ENCODE assay signal across 27 cellular contexts in genomic region chr12:3905664-3906063, GRCh38. TPM values are rescaled to one million over a fixed set of nuclear protein-coding genes. Genes with fewer than 3 reads are reported as not detected.
DNase-seq lines count a peak whose midpoint lies in the region; TF ChIP-seq lines count a peak whose summit lies in the region.
"Had no signal": no experiment of that assay in that cellular context is flagged by ENCODE, and none has a peak within 500 bp of the region (broad histone marks: within the 10 kb centered on the region; RNA-seq: fewer than 3 reads in every experiment).

No MANE protein-coding gene starts in this region.

- H3K9ac ChIP-seq in trophoblast cell (ENCODE audit: low read length), result no peak overlapping the region
- H3K9ac ChIP-seq: BLaER1 treated with 17β-estradiol and CSF1 and Interleukin-3, amounts not matched to agents 10 nM and 100 nM had no signal

- H4K91ac ChIP-seq in trophoblast cell (ENCODE audit: low read depth, low read length), result no peak overlapping the region

- peaks cover 34% of the 10 kb centered on the region for H3K4me1 Mint-ChIP-seq in T-helper 1 cell treated with Interleukin-12 subunit alpha and Interleukin-12 subunit beta and Interleukin-4 antibody, amounts not matched to agents 30 μg/mL and 1 μg/mL, for 36 hours (ENCODE audit: low read depth)
- peaks cover 61% of the 10 kb centered on the region for H3K4me1 Mint-ChIP-seq in activated naive CD4-positive, alpha-beta T cell treated with anti-CD3 and anti-CD28 coated beads, Interleukin-2, amount 50 U/mL, for 24 hours
- H3K4me1 Mint-ChIP-seq in activated naive CD8-positive, alpha-beta T cell (ENCODE audit: low read depth), result peaks cover 44% of the 10 kb centered on the region

- TF ChIP-seq CTCF in sigmoid colon (IDR thresholded peaks at IDR 0.05), result no peak

- no peak overlapping the region for H3K23ac ChIP-seq in trophoblast cell (ENCODE audit: low read length)

- no peaks in the 10 kb centered on the region for H3K4me1 ChIP-seq in trophoblast cell (ENCODE audit: control insufficient read depth in 1 of 2, insufficient read depth in 2 of 2, low read length in 2 of 2)
- H3K4me1 ChIP-seq in sigmoid colon, result no peaks in the 10 kb centered on the region
- H3K4me1 ChIP-seq: Peyer's patch had no signal

- peaks cover 2% of the 10 kb centered on the region for H3K79me1 ChIP-seq in trophoblast cell (ENCODE audit: low read length)

- H2BK12ac ChIP-seq in trophoblast cell (ENCODE audit: low read length), result no peak overlapping the region

- no peak overlapping the region for H3K18ac ChIP-seq in trophoblast cell (ENCODE audit: low read length)

- H3K4me3 Mint-ChIP-seq in T-helper 1 cell treated with Interleukin-12 subunit alpha and Interleukin-12 subunit beta and Interleukin-4 antibody, amounts not matched to agents 30 μg/mL and 1 μg/mL, for 36 hours, result peak overlapping the region; percentile 78
- peak overlapping the region; percentile 83 for H3K4me3 Mint-ChIP-seq in activated naive CD4-positive, alpha-beta T cell treated with anti-CD3 and anti-CD28 coated beads, Interleukin-2, amount 50 U/mL, for 24 hours
- peak overlapping the region; percentile 88 for H3K4me3 Mint-ChIP-seq in activated naive CD8-positive, alpha-beta T cell
- H3K4me3 Mint-ChIP-seq: nephron; stimulated activated naive B cell treated with anti-CD40 and anti-IgM and Interleukin-4, amounts not matched to agents 10 μg/mL and 1 μg/mL and 100 μg/mL, for 72 hours had no signal

- H3K14ac ChIP-seq in trophoblast cell (ENCODE audit: low read length), result no peak overlapping the region

- no peak for DNase-seq in T-helper 1 cell
- no peak for DNase-seq in activated naive CD4-positive, alpha-beta T cell (lab: John Stamatoyannopoulos, UW)
- DNase-seq in trophoblast cell, result no peak
- no peak for DNase-seq in sigmoid colon
- DNase-seq in NOMO-1 treated with DMSO at 0.1 percent for 48 hours (lab: John Stamatoyannopoulos, UW; ENCODE audit: unreplicated experiment), result no peak
- DNase-seq: activated CD4-positive, alpha-beta T cell treated with anti-CD3 and anti-CD28 coated beads, Interleukin-2, amount 50 U/mL, for 4 hours; caudate nucleus; erythroblast; hypothalamus; Kasumi-1; left cardiac atrium; mucosa of descending colon; NCI-H1436 treated with DMSO at 0.1 percent for 48 hours; NCI-H2107; NCI-H345; NCI-H748 treated with DMSO at 0.1 percent for 48 hours; Peyer's patch; SHP77; stimulated activated naive B cell treated with anti-CD40 and anti-IgM and Interleukin-4, amounts not matched to agents 10 μg/mL and 1 μg/mL and 100 μg/mL, for 72 hours; T1000 had no signal

- no peak overlapping the region for H4K12ac ChIP-seq in trophoblast cell (ENCODE audit: low read depth, low read length)

- no peaks in the 10 kb centered on the region for H3K79me2 ChIP-seq in trophoblast cell (ENCODE audit: control insufficient read depth, insufficient read depth, low read length, poor library complexity)

- intact Hi-C loops in sigmoid colon (cut with DNase I), result no loop called here

- H2AFZ ChIP-seq in trophoblast cell (ENCODE audit: insufficient read depth, low read length, poor library complexity), result no peak overlapping the region

- H2AK5ac ChIP-seq in trophoblast cell (ENCODE audit: low read length), result no peak overlapping the region

- no peaks in the 10 kb centered on the region for H3K9me3 Mint-ChIP-seq in T-helper 1 cell treated with Interleukin-12 subunit alpha and Interleukin-12 subunit beta and Interleukin-4 antibody, amounts not matched to agents 30 μg/mL and 1 μg/mL, for 36 hours
- H3K9me3 Mint-ChIP-seq in activated naive CD4-positive, alpha-beta T cell treated with anti-CD3 and anti-CD28 coated beads, Interleukin-2, amount 50 U/mL, for 24 hours, result no peaks in the 10 kb centered on the region
- H3K9me3 Mint-ChIP-seq in activated naive CD8-positive, alpha-beta T cell (ENCODE audit: low read depth), result no peaks in the 10 kb centered on the region

- no peak for TF ChIP-seq EP300 in sigmoid colon (IDR thresholded peaks at IDR 0.05)

- no peak overlapping the region for H3K4me3 ChIP-seq in trophoblast cell (ENCODE audit: low read depth, low read length)
- no peak overlapping the region for H3K4me3 ChIP-seq in sigmoid colon
- H3K4me3 ChIP-seq: BLaER1 treated with 17β-estradiol and CSF1 and Interleukin-3, amounts not matched to agents 10 nM and 100 nM; mucosa of descending colon; Peyer's patch had no signal

- no peak overlapping the region for H2BK120ac ChIP-seq in trophoblast cell (ENCODE audit: insufficient read depth, low read length, poor library complexity)

- WGBS in trophoblast cell (ENCODE audit: extremely low coverage, insufficient coverage, insufficient read length), result no CpG with 5 or more reads among the region's 5 CpGs
- 80 to 86% methylated on average over 5 of the region's 5 CpGs for WGBS in sigmoid colon, 2 donors

- no peak overlapping the region for H2BK5ac ChIP-seq in trophoblast cell (ENCODE audit: low read depth, low read length, poor library complexity)

- H3K4ac ChIP-seq in trophoblast cell (ENCODE audit: low read depth, low read length), result no peak overlapping the region

- peak overlapping the region; percentile 29 for H3K27ac Mint-ChIP-seq in T-helper 1 cell treated with Interleukin-12 subunit alpha and Interleukin-12 subunit beta and Interleukin-4 antibody, amounts not matched to agents 30 μg/mL and 1 μg/mL, for 36 hours
- H3K27ac Mint-ChIP-seq in activated naive CD4-positive, alpha-beta T cell treated with anti-CD3 and anti-CD28 coated beads, Interleukin-2, amount 50 U/mL, for 24 hours, result peak overlapping the region; percentile 91
- peak overlapping the region; percentile 95 for H3K27ac Mint-ChIP-seq in activated naive CD8-positive, alpha-beta T cell
- H3K27ac Mint-ChIP-seq: nephron; stimulated activated naive B cell treated with anti-CD40 and anti-IgM and Interleukin-4, amounts not matched to agents 10 μg/mL and 1 μg/mL and 100 μg/mL, for 72 hours had no signal

- H3K27me3 ChIP-seq in trophoblast cell (ENCODE audit: insufficient read depth, low read length) (no peaks in the 10 kb centered on the region), sigmoid colon (no peaks in the 10 kb centered on the region)
- H3K27me3 ChIP-seq: BLaER1 treated with 17β-estradiol and CSF1 and Interleukin-3, amounts not matched to agents 10 nM and 100 nM; Peyer's patch had no signal

- H3K36me3 ChIP-seq in trophoblast cell (ENCODE audit: control insufficient read depth in 1 of 2, insufficient read depth in 2 of 2, low read length in 2 of 2), result no peaks in the 10 kb centered on the region
- no peaks in the 10 kb centered on the region for H3K36me3 ChIP-seq in sigmoid colon
- H3K36me3 ChIP-seq: BLaER1 treated with 17β-estradiol and CSF1 and Interleukin-3, amounts not matched to agents 10 nM and 100 nM; Peyer's patch had no signal

- no peak for TF ChIP-seq POLR2A in sigmoid colon (IDR thresholded peaks at IDR 0.05)

- H3K27me3 Mint-ChIP-seq in T-helper 1 cell treated with Interleukin-12 subunit alpha and Interleukin-12 subunit beta and Interleukin-4 antibody, amounts not matched to agents 30 μg/mL and 1 μg/mL, for 36 hours (ENCODE audit: low read depth), result no peaks in the 10 kb centered on the region
- H3K27me3 Mint-ChIP-seq in activated naive CD4-positive, alpha-beta T cell treated with anti-CD3 and anti-CD28 coated beads, Interleukin-2, amount 50 U/mL, for 24 hours, result no peaks in the 10 kb centered on the region
- no peaks in the 10 kb centered on the region for H3K27me3 Mint-ChIP-seq in activated naive CD8-positive, alpha-beta T cell

- H3K36me3 Mint-ChIP-seq in T-helper 1 cell treated with Interleukin-12 subunit alpha and Interleukin-12 subunit beta and Interleukin-4 antibody, amounts not matched to agents 30 μg/mL and 1 μg/mL, for 36 hours (ENCODE audit: low read depth), result no peaks in the 10 kb centered on the region
- H3K36me3 Mint-ChIP-seq in activated naive CD4-positive, alpha-beta T cell treated with anti-CD3 and anti-CD28 coated beads, Interleukin-2, amount 50 U/mL, for 24 hours, result peaks cover 8% of the 10 kb centered on the region
- peaks cover 6% of the 10 kb centered on the region for H3K36me3 Mint-ChIP-seq in activated naive CD8-positive, alpha-beta T cell
- H3K36me3 Mint-ChIP-seq: stimulated activated naive B cell treated with anti-CD40 and anti-IgM and Interleukin-4, amounts not matched to agents 10 μg/mL and 1 μg/mL and 100 μg/mL, for 72 hours had no signal

- no peaks in the 10 kb centered on the region for H3K9me3 ChIP-seq in trophoblast cell (ENCODE audit: insufficient read depth, low read depth, low read length)
- no peaks in the 10 kb centered on the region for H3K9me3 ChIP-seq in sigmoid colon
- H3K9me3 ChIP-seq: mucosa of descending colon, Peyer's patch had no signal

- H3K27ac ChIP-seq in trophoblast cell (ENCODE audit: low read depth, low read length) (no peak overlapping the region), sigmoid colon (no peak overlapping the region)
- H3K27ac ChIP-seq: 22Rv1; BLaER1 treated with 17β-estradiol and CSF1 and Interleukin-3, amounts not matched to agents 10 nM and 100 nM; VCaP had no signal

- no peak overlapping the region for H3K4me2 ChIP-seq in trophoblast cell (ENCODE audit: low read length)
- H3K4me2 ChIP-seq: BLaER1 treated with 17β-estradiol and CSF1 and Interleukin-3, amounts not matched to agents 10 nM and 100 nM had no signal

- H4K8ac ChIP-seq in trophoblast cell (ENCODE audit: low read depth, low read length), result peak overlapping the region; percentile 11

RNA-seq across cellular contexts. Expression of gene PARP11, which starts 32.5 kb away (rescaled TPM):
- polyA plus RNA-seq in trophoblast cell (2013), result 5.7 and 7.8 TPM in 2 replicates
- 10 to 100 TPM in 1 of 4 donors, 1 to 10 TPM in 3; 5.8 to 12.1 (median 8.8) TPM for total RNA-seq in sigmoid colon
- polyA plus RNA-seq in sigmoid colon, result 1 to 10 TPM; 2.4 to 6.0 (median 2.8) TPM

Comparison
In these comparisons a context has a peak if more than half of its experiments do, and no peak if none do; other contexts are left out.
1. H3K27ac Mint-ChIP-seq: peak in every context shown above with its lines; median percentile 95 in activated naive CD8-positive, alpha-beta T cell; 91 in activated naive CD4-positive, alpha-beta T cell treated with anti-CD3 and anti-CD28 coated beads, Interleukin-2, amount 50 U/mL, for 24 hours; 29 in T-helper 1 cell treated with Interleukin-12 subunit alpha and Interleukin-12 subunit beta and Interleukin-4 antibody, amounts not matched to agents 30 μg/mL and 1 μg/mL, for 36 hours.